2 cellular contexts compared by ENCODE assay signal in genomic region chr5:6540111-6540830, GRCh38.
TF ChIP-seq lines count a peak whose summit lies in the region.

No MANE protein-coding gene starts in this region.

TF ChIP-seq in IMR-90, 13 proteins besides CTCF, POLR2A, EP300 and RAD21:
- TF ChIP-seq NFE2L2 (IDR thresholded peaks at IDR 0.05; ENCODE audit: low read depth, low read length) (no peak), FOS (IDR thresholded peaks at IDR 0.05; ENCODE audit: low read depth, low read length) (no peak), MAZ (IDR thresholded peaks at IDR 0.05; ENCODE audit: borderline replicate concordance, low read depth, low read length) (no peak), MAFK (IDR thresholded peaks at IDR 0.05; ENCODE audit: low read depth, low read length) (no peak), MXI1 (IDR thresholded peaks at IDR 0.05; ENCODE audit: borderline replicate concordance, low read depth, low read length) (no peak)

TF ChIP-seq in HepG2, 621 proteins besides CTCF, POLR2A, EP300 and RAD21:
- no peak for TF ChIP-seq MED1 (CRISPR knock-in tag; IDR thresholded peaks at IDR 0.05)
- no peak for TF ChIP-seq CAMTA2 (CRISPR knock-in tag; IDR thresholded peaks at IDR 0.05; ENCODE audit: borderline replicate concordance)
- TF ChIP-seq ZBTB14 (CRISPR knock-in tag; IDR thresholded peaks at IDR 0.05) = no peak
- TF ChIP-seq HBP1 (CRISPR knock-in tag; IDR thresholded peaks at IDR 0.05; ENCODE audit: low read depth) = no peak
- no peak for TF ChIP-seq SMAD1 (CRISPR knock-in tag; IDR thresholded peaks at IDR 0.05; ENCODE audit: borderline replicate concordance, low read depth)
- no peak for TF ChIP-seq ATF2 (CRISPR knock-in tag; IDR thresholded peaks at IDR 0.05)
- TF ChIP-seq MXD3 (CRISPR knock-in tag; IDR thresholded peaks at IDR 0.05) = no peak
- no peak for TF ChIP-seq KMT2A (CRISPR knock-in tag; IDR thresholded peaks at IDR 0.05)
- TF ChIP-seq ZSCAN22 (CRISPR knock-in tag; IDR thresholded peaks at IDR 0.05) = no peak
